In the genomic region with DNA sequence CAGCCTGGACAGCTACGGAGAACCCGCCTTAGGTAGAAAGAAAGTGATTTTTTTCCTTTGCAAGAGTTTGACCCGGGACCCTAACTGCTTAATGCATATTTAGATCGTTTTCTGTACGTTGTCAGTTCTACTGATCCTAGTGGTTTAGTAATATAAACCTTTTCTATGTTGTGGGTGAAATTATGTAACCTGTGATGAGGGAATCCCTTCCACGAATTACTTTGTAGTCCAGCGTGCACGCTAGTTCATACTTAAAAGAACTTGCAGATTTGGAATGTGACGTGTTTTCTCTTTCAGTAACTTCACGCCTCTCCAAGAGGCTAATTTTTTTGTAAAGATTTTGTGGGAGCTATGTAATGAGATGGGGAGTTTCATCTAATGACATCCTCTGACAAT, we compare ENCODE assay signal across 8 cellular contexts. TPM values are rescaled to one million over a fixed set of nuclear protein-coding genes. Genes with fewer than 3 reads are reported as not detected.
DNase-seq lines count a peak whose midpoint lies in the region; ATAC-seq and TF ChIP-seq lines count a peak whose summit lies in the region.

No MANE protein-coding gene starts in this region.

- WGBS in SK-N-SH (ENCODE audit: low lambda C conversion rate) = 8% methylated on average over 10 of the region's 10 CpGs

- no peak for TF ChIP-seq EP300 in SK-N-SH (IDR thresholded peaks at IDR 0.05; ENCODE audit: borderline replicate concordance in 1 of 2, low read depth in 1 of 2, low read length in 1 of 2)

- TF ChIP-seq RAD21 in SK-N-SH (IDR thresholded peaks at IDR 0.05; ENCODE audit: low read length) = no peak

- peaks cover 36% of the 10 kb centered on the region for H3K79me2 ChIP-seq in SK-N-SH (ENCODE audit: insufficient read depth)

- CTCF ChIA-PET in SK-N-SH (lab: Yijun Ruan, JAX) = interaction anchor here (0.6 to 1.9 kb wide), 5 partner anchors 17 to 395 kb away, joined by 3 to 4 read pairs (median 3); a partner anchor contains a TSS

- TF ChIP-seq CTCF in SK-N-SH (IDR thresholded peaks at IDR 0.05) = no peak

- H3K36me3 Mint-ChIP-seq in activated naive CD4-positive, alpha-beta T cell treated with anti-CD3 and anti-CD28 coated beads, Interleukin-2, amount 50 U/mL, for 72 hours = peaks cover 11 to 27% of the 10 kb centered on the region in 2 donors
- H3K36me3 Mint-ChIP-seq in immature natural killer cell = peaks cover 6 to 9% (median 7%) of the 10 kb centered on the region in 3 donors

- H3K4me1 ChIP-seq in SK-N-SH (ENCODE audit: control insufficient read depth in 1 of 2, insufficient read depth in 2 of 2, low read depth in 1 of 2, low read length in 1 of 2) = peaks cover 17 to 23% of the 10 kb centered on the region in 2 experiments; a peak in 3 of 4 replicates

- H3K27me3 Mint-ChIP-seq in immature natural killer cell (ENCODE audit: low read depth in 3 of 3) = peaks cover 0 to 12% (median 4%) of the 10 kb centered on the region in 3 donors

- ATAC-seq in SK-N-SH treated with all-trans-retinoic acid at 6 μM for 48 hours (no peak), HG03378 (IDR thresholded peaks at IDR 0.05; ENCODE audit: unreplicated experiment) (no peak), HG03460 (IDR thresholded peaks at IDR 0.05; ENCODE audit: unreplicated experiment) (no peak)
- peak; percentile 2 to 9 for ATAC-seq in activated naive CD4-positive, alpha-beta T cell treated with anti-CD3 and anti-CD28 coated beads, Interleukin-2, amount 50 U/mL, for 72 hours

- H3K4me3 ChIP-seq in SK-N-SH (ENCODE audit: low read depth in 2 of 2, low read length in 1 of 2) = peak overlapping the region; percentile 78 to 99

- H3K27ac ChIP-seq in SK-N-SH (ENCODE audit: low read depth in 2 of 2, low read length in 1 of 2) (peak overlapping the region; percentile 7 to 76; a peak in 2 of 4 replicates), substantia nigra (ENCODE audit: low read depth, low read length, poor library complexity, severe bottlenecking) (peak overlapping the region; percentile 98)

- POLR2A ChIA-PET in SK-N-SH (lab: Yijun Ruan, JAX) = interaction anchor here (0.6 to 1.7 kb wide), 4 partner anchors 13 to 85 kb away, joined by 3 to 5 read pairs (median 3); no protein-coding TSS in a partner anchor

- H3K27me3 ChIP-seq in SK-N-SH (ENCODE audit: insufficient read depth) = no peaks in the 10 kb centered on the region

- H3K4me3 Mint-ChIP-seq in immature natural killer cell = peak overlapping the region; percentile 97 to 100 (median 99)

- peak overlapping the region; percentile 91 to 96 for H3K27ac Mint-ChIP-seq in activated naive CD4-positive, alpha-beta T cell treated with anti-CD3 and anti-CD28 coated beads, Interleukin-2, amount 50 U/mL, for 72 hours
- H3K27ac Mint-ChIP-seq in immature natural killer cell = peak overlapping the region; percentile 92 to 98 (median 97)

- no peaks in the 10 kb centered on the region for H3K9me3 ChIP-seq in SK-N-SH

- H2AFZ ChIP-seq in SK-N-SH (ENCODE audit: low read depth) = no peak overlapping the region

- no peaks in the 10 kb centered on the region for H3K9me3 Mint-ChIP-seq in activated naive CD4-positive, alpha-beta T cell treated with anti-CD3 and anti-CD28 coated beads, Interleukin-2, amount 50 U/mL, for 72 hours
- no peaks in the 10 kb centered on the region for H3K9me3 Mint-ChIP-seq in immature natural killer cell

- H4K20me1 ChIP-seq in SK-N-SH (ENCODE audit: insufficient read depth) = peaks cover 26% of the 10 kb centered on the region

- peak overlapping the region; percentile 91; the same call in 1 of the 2 replicates for H3K9ac ChIP-seq in SK-N-SH

- peaks cover 32 to 49% of the 10 kb centered on the region in 2 donors for H3K4me1 Mint-ChIP-seq in immature natural killer cell

- peaks cover 29 to 39% of the 10 kb centered on the region in 2 experiments for H3K36me3 ChIP-seq in SK-N-SH (replicated peaks in 1 of 2; ENCODE audit: control insufficient read depth in 1 of 2, insufficient read depth in 2 of 2, low read length in 1 of 2)

- DNase-seq in SK-N-SH (no peak), immature natural killer cell (no peak), substantia nigra (lab: John Stamatoyannopoulos, UW) (peak in 1 of 49 donors; percentile 35), iPS-NIHi7 (ENCODE audit: extremely low spot score) (no peak)
- DNase-seq in activated naive CD4-positive, alpha-beta T cell treated with anti-CD3 and anti-CD28 coated beads, Interleukin-2, amount 50 U/mL, for 72 hours (ENCODE audit: low spot score in 2 of 2) = no peak

- peak overlapping the region; percentile 85 for H3K4me2 ChIP-seq in SK-N-SH

- H3F3A ChIP-seq in SK-N-SH (replicated peaks; ENCODE audit: insufficient read depth) = peaks cover 11% of the 10 kb centered on the region

- H3K9me2 ChIP-seq in SK-N-SH = no peaks in the 10 kb centered on the region

TF ChIP-seq in SK-N-SH, 30 proteins besides CTCF, POLR2A, EP300 and RAD21:
- TF ChIP-seq FOXM1 (IDR thresholded peaks at IDR 0.05; ENCODE audit: low read depth) = no peak
- TF ChIP-seq TAF1 (IDR thresholded peaks at IDR 0.05; ENCODE audit: borderline replicate concordance, low read depth, low read length) = no peak
- TF ChIP-seq GATA2 (CRISPR knock-in tag; IDR thresholded peaks at IDR 0.05) = no peak
- TF ChIP-seq TCF12 (IDR thresholded peaks at IDR 0.05) = no peak
- no peak for TF ChIP-seq ELF1 (IDR thresholded peaks at IDR 0.05)

TF ChIP-seq in SK-N-SH treated with all-trans-retinoic acid at 6 μM for 48 hours, 23 proteins besides CTCF, POLR2A, EP300 and RAD21 (continues in another document):
- TF ChIP-seq OSR1 (CRISPR knock-in tag; IDR thresholded peaks at IDR 0.05) = no peak
- TF ChIP-seq ZNF8 (CRISPR knock-in tag; IDR thresholded peaks at IDR 0.05) = no peak
- TF ChIP-seq TOX (CRISPR knock-in tag; IDR thresholded peaks at IDR 0.05; ENCODE audit: borderline replicate concordance) = no peak
- TF ChIP-seq ZFP3 (CRISPR knock-in tag; IDR thresholded peaks at IDR 0.05) = no peak
- TF ChIP-seq ZNF70 (CRISPR knock-in tag; IDR thresholded peaks at IDR 0.05) = no peak
- TF ChIP-seq, protein P1, sequence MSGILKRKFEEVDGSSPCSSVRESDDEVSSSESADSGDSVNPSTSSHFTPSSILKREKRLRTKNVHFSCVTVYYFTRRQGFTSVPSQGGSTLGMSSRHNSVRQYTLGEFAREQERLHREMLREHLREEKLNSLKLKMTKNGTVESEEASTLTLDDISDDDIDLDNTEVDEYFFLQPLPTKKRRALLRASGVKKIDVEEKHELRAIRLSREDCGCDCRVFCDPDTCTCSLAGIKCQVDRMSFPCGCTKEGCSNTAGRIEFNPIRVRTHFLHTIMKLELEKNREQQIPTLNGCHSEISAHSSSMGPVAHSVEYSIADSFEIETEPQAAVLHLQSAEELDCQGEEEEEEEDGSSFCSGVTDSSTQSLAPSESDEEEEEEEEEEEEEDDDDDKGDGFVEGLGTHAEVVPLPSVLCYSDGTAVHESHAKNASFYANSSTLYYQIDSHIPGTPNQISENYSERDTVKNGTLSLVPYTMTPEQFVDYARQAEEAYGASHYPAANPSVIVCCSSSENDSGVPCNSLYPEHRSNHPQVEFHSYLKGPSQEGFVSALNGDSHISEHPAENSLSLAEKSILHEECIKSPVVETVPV (CRISPR knock-in tag; IDR thresholded peaks at IDR 0.05) = no peak
- TF ChIP-seq ZNF565 (CRISPR knock-in tag; conservative IDR thresholded peaks at IDR 0.05; ENCODE audit: low read depth) = no peak
- TF ChIP-seq ZC3H10 (CRISPR knock-in tag; IDR thresholded peaks at IDR 0.05) = no peak
- TF ChIP-seq, protein P2, sequence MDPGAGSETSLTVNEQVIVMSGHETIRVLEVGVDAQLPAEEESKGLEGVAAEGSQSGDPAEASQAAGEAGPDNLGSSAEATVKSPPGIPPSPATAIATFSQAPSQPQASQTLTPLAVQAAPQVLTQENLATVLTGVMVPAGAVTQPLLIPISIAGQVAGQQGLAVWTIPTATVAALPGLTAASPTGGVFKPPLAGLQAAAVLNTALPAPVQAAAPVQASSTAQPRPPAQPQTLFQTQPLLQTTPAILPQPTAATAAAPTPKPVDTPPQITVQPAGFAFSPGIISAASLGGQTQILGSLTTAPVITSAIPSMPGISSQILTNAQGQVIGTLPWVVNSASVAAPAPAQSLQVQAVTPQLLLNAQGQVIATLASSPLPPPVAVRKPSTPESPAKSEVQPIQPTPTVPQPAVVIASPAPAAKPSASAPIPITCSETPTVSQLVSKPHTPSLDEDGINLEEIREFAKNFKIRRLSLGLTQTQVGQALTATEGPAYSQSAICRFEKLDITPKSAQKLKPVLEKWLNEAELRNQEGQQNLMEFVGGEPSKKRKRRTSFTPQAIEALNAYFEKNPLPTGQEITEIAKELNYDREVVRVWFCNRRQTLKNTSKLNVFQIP (CRISPR knock-in tag; IDR thresholded peaks at IDR 0.05; ENCODE audit: borderline replicate concordance, low read depth) = no peak
- no peak for TF ChIP-seq CSDC2 (CRISPR knock-in tag; IDR thresholded peaks at IDR 0.05)

RNA-seq across cellular contexts. Expression of a gene that starts 0.7 kb away (rescaled TPM):
- polyA plus RNA-seq in SK-N-SH (2012; rRNA removed) (6.3 and 7.5 TPM in 2 replicates), immature natural killer cell (10 to 100 TPM in 1 of 3 donors, 1 to 10 TPM in 2; 6.1 to 21.3 (median 8.9) TPM)
- polyA plus RNA-seq in SK-N-SH (2012; cell fraction: cytosol; rRNA removed) = 4.9 and 5.0 TPM in 2 replicates
- polyA plus RNA-seq in SK-N-SH (2012; cell fraction: nucleus; rRNA removed) = 20.7 and 25.6 TPM in 2 replicates
- total RNA-seq in activated naive CD4-positive, alpha-beta T cell treated with anti-CD3 and anti-CD28 coated beads, Interleukin-2, amount 50 U/mL, for 72 hours = 10 to 100 TPM; 34.8 to 67.1 TPM

RNA-seq across cellular contexts. Expression of a gene that starts 55.8 kb away (rescaled TPM):
- polyA plus RNA-seq in SK-N-SH (2012; rRNA removed) (15.0 and 16.2 TPM in 2 replicates), immature natural killer cell (under 1 TPM in 1 of 3 donors, not detected in 2; 0.35 TPM)
- 6.9 and 10.2 TPM in 2 replicates for polyA plus RNA-seq in SK-N-SH (2012; cell fraction: cytosol; rRNA removed)
- 32.3 and 32.7 TPM in 2 replicates for polyA plus RNA-seq in SK-N-SH (2012; cell fraction: nucleus; rRNA removed)
- 1 to 10 TPM in 1 of 2 donors, under 1 TPM in 1; 0.39 to 3.2 TPM for total RNA-seq in activated naive CD4-positive, alpha-beta T cell treated with anti-CD3 and anti-CD28 coated beads, Interleukin-2, amount 50 U/mL, for 72 hours

Comparison
In these comparisons a context has a peak if more than half of its experiments do, and no peak if none do; other contexts are left out.
1. ATAC-seq: peak in activated naive CD4-positive, alpha-beta T cell treated with anti-CD3 and anti-CD28 coated beads, Interleukin-2, amount 50 U/mL, for 72 hours (2 of 2); none in SK-N-SH treated with all-trans-retinoic acid at 6 μM for 48 hours (single experiment), HG03378 (single experiment) and HG03460 (single experiment).
2. RNA of a gene that starts 55.8 kb away (polyA plus RNA-seq): 6.9 to 32.7 TPM in SK-N-SH; 0.35 TPM in immature natural killer cell; every median in the first group is over 4 times any median in the second.